ENCODE assay signal across 17 cellular contexts in genomic region chr3:40451551-40451950, GRCh38. TPM values are rescaled to one million over a fixed set of nuclear protein-coding genes. Genes with fewer than 3 reads are reported as not detected.
DNase-seq lines count a peak whose midpoint lies in the region; ATAC-seq and TF ChIP-seq lines count a peak whose summit lies in the region.
"Had no signal": no experiment of that assay in that cellular context is flagged by ENCODE, and none has a peak within 500 bp of the region (broad histone marks: within the 10 kb centered on the region; RNA-seq: fewer than 3 reads in every experiment).

No MANE protein-coding gene starts in this region.

- H3K9ac ChIP-seq in PC-3 (ENCODE audit: low read length), result 0 out of 2 replicates have a peak overlapping the region, but pooled peaks have one; percentile 82

- peak overlapping the region; percentile 92 for H3K4me2 ChIP-seq in PC-3 (ENCODE audit: low read length)

- peaks cover 4% of the 10 kb centered on the region; the same call in 1 of the 2 replicates for H3K79me2 ChIP-seq in PC-3 (ENCODE audit: low read length)

- peak overlapping the region; percentile 9 for H3K4me3 Mint-ChIP-seq in activated naive CD4-positive, alpha-beta T cell treated with anti-CD3 and anti-CD28 coated beads for 36 hours
- peak overlapping the region; percentile 87 for H3K4me3 Mint-ChIP-seq in progenitor cell of endocrine pancreas (ENCODE audit: low read depth)

- H3K9me3 ChIP-seq in PC-3 (ENCODE audit: low read length), result no peaks in the 10 kb centered on the region
- H3K9me3 ChIP-seq: upper lobe of right lung had no signal

- TF ChIP-seq CTCF in PC-3 (conservative IDR thresholded peaks at IDR 0.05; ENCODE audit: low read depth, low read length), result no peak
- no peak for TF ChIP-seq CTCF in progenitor cell of endocrine pancreas (IDR thresholded peaks at IDR 0.05; ENCODE audit: unreplicated experiment)

- no TSS peak for BruUV-seq in PC-3 (replicated peaks; lab: Mats Ljungman, UMichigan)

- peak overlapping the region; percentile 6 for H3K27ac Mint-ChIP-seq in activated naive CD4-positive, alpha-beta T cell treated with anti-CD3 and anti-CD28 coated beads for 36 hours
- peak overlapping the region; percentile 98 for H3K27ac Mint-ChIP-seq in progenitor cell of endocrine pancreas

- peaks cover 23% of the 10 kb centered on the region for H3K4me1 Mint-ChIP-seq in activated naive CD4-positive, alpha-beta T cell treated with anti-CD3 and anti-CD28 coated beads for 36 hours (ENCODE audit: low read depth)
- H3K4me1 Mint-ChIP-seq in progenitor cell of endocrine pancreas (ENCODE audit: low read depth), result peaks cover 15% of the 10 kb centered on the region

- peaks cover 7% of the 10 kb centered on the region for H3F3A ChIP-seq in PC-3 (ENCODE audit: low read length, unreplicated experiment)

- no peaks in the 10 kb centered on the region for H3K27me3 ChIP-seq in PC-3 (ENCODE audit: low read length)
- H3K27me3 ChIP-seq: upper lobe of right lung had no signal

- peaks cover 43% of the 10 kb centered on the region for H3K4me1 ChIP-seq in PC-3 (ENCODE audit: insufficient read depth, low read length)

- no peaks in the 10 kb centered on the region for H4K20me1 ChIP-seq in PC-3 (ENCODE audit: low read length)

- peak overlapping the region; percentile 77; the same call in 1 of the 2 replicates for H3K4me3 ChIP-seq in PC-3 (ENCODE audit: low read length)
- H3K4me3 ChIP-seq: lung had no signal

- no peaks in the 10 kb centered on the region for H3K27me3 Mint-ChIP-seq in activated naive CD4-positive, alpha-beta T cell treated with anti-CD3 and anti-CD28 coated beads for 36 hours (ENCODE audit: low read depth)
- no peaks in the 10 kb centered on the region for H3K27me3 Mint-ChIP-seq in progenitor cell of endocrine pancreas
- H3K27me3 Mint-ChIP-seq: activated naive CD4-positive, alpha-beta T cell treated with anti-CD3 and anti-CD28 coated beads, Interleukin-2, amount 50 U/mL, for 24 hours; stimulated activated naive B cell treated with anti-CD40 and anti-IgM and Interleukin-4, amounts not matched to agents 10 μg/mL and 1 μg/mL and 100 μg/mL, for 72 hours had no signal

- no peaks in the 10 kb centered on the region for H3K9me3 Mint-ChIP-seq in activated naive CD4-positive, alpha-beta T cell treated with anti-CD3 and anti-CD28 coated beads for 36 hours
- no peaks in the 10 kb centered on the region for H3K9me3 Mint-ChIP-seq in progenitor cell of endocrine pancreas (ENCODE audit: low read depth)
- H3K9me3 Mint-ChIP-seq: activated naive CD4-positive, alpha-beta T cell treated with anti-CD3 and anti-CD28 coated beads, Interleukin-2, amount 50 U/mL, for 24 hours had no signal

- H3K36me3 ChIP-seq in PC-3 (ENCODE audit: low read depth, low read length), result no peaks in the 10 kb centered on the region

- no peak overlapping the region for H2AFZ ChIP-seq in PC-3 (ENCODE audit: low read length)

- intact Hi-C loops in activated naive CD4-positive, alpha-beta T cell treated with anti-CD3 and anti-CD28 coated beads for 36 hours (cut with micrococcal nuclease), result loop anchor here (10.0 kb wide), 1 partner anchor 1187 kb away; no protein-coding TSS in a partner anchor
- intact Hi-C loops in PC-3 (cut with micrococcal nuclease), result no loop called here

- ATAC-seq in PC-3, result peak; percentile 19
- ATAC-seq: stimulated activated naive B cell treated with anti-CD40 and anti-IgM and Interleukin-4, amounts not matched to agents 10 μg/mL and 1 μg/mL and 100 μg/mL, for 72 hours; upper lobe of right lung had no signal

- DNase-seq in activated naive CD4-positive, alpha-beta T cell treated with anti-CD3 and anti-CD28 coated beads for 36 hours, result no peak
- no peak for DNase-seq in activated naive CD4-positive, alpha-beta T cell treated with anti-CD3 and anti-CD28 coated beads, Interleukin-2, amount 50 U/mL, for 16 hours
- DNase-seq in PC-3 (peak; percentile 70), epithelial cell of prostate (ENCODE audit: low read depth, low spot score) (peak; percentile 41), progenitor cell of endocrine pancreas (ENCODE audit: low spot score, unreplicated experiment) (no peak), globus pallidus (ENCODE audit: low spot score) (no peak), D341Med (ENCODE audit: low spot score) (no peak), NCI-H524 (lab: John Stamatoyannopoulos, UW) (no peak)
- DNase-seq: activated CD4-positive, alpha-beta T cell treated with anti-CD3 and anti-CD28 coated beads for 4 hours; foreskin fibroblast; NCI-H2081 treated with DMSO at 0.1 percent for 48 hours; NCI-H69; occipital lobe; stimulated activated naive B cell treated with anti-CD40 and anti-IgM and Interleukin-4, amounts not matched to agents 10 μg/mL and 1 μg/mL and 100 μg/mL, for 72 hours; upper lobe of right lung had no signal

- POLR2A ChIA-PET in PC-3 (lab: Charles Lee; ENCODE audit: unreplicated experiment), result interaction anchor here (0.7 to 0.8 kb wide), 2 partner anchors 73 to 1597 kb away, joined by 3 read pairs; partner anchors contain the start of gene ZNF621

- H3K27ac ChIP-seq in PC-3 (ENCODE audit: low read length), result peak overlapping the region; percentile 52
- peak overlapping the region; percentile 78 for H3K27ac ChIP-seq in epithelial cell of prostate

- peaks cover 3% of the 10 kb centered on the region for H3K36me3 Mint-ChIP-seq in activated naive CD4-positive, alpha-beta T cell treated with anti-CD3 and anti-CD28 coated beads for 36 hours (ENCODE audit: low read depth)
- no peaks in the 10 kb centered on the region for H3K36me3 Mint-ChIP-seq in progenitor cell of endocrine pancreas (ENCODE audit: insufficient read depth)
- H3K36me3 Mint-ChIP-seq: activated naive CD4-positive, alpha-beta T cell treated with anti-CD3 and anti-CD28 coated beads, Interleukin-2, amount 50 U/mL, for 24 hours had no signal

- CTCF ChIA-PET in activated naive CD4-positive, alpha-beta T cell treated with anti-CD3 and anti-CD28 coated beads for 36 hours (lab: Charles Lee), result interaction anchor here (0.6 to 2.0 kb wide), 2 partner anchors 56 to 260 kb away, joined by 3 to 5 read pairs; no protein-coding TSS in a partner anchor
- CTCF ChIA-PET in PC-3 (lab: Charles Lee), result interaction anchor here (0.5 to 1.1 kb wide), 2 partner anchors 54 to 57 kb away, joined by 3 to 5 read pairs; partner anchors contain the start of gene ZNF620

- no peaks in the 10 kb centered on the region for H3K9me2 ChIP-seq in PC-3 (replicated peaks; ENCODE audit: low read length)

RNA-seq across cellular contexts. Expression of gene RPL14, which starts 5.6 kb away (rescaled TPM):
- total RNA-seq in activated naive CD4-positive, alpha-beta T cell treated with anti-CD3 and anti-CD28 coated beads for 36 hours, result 1,000 to 10,000 TPM; 3,841 to 3,850 TPM
- total RNA-seq in PC-3 (2014; rRNA removed) (543 and 624 TPM in 2 replicates), progenitor cell of endocrine pancreas (1,767 and 1,811 TPM in 2 replicates)

RNA-seq across cellular contexts. Expression of gene ZNF619, which starts 25.4 kb away (rescaled TPM):
- total RNA-seq in activated naive CD4-positive, alpha-beta T cell treated with anti-CD3 and anti-CD28 coated beads for 36 hours, result 1 to 10 TPM; 4.2 to 4.7 TPM
- total RNA-seq in PC-3 (2014; rRNA removed) (3.5 and 6.0 TPM in 2 replicates), progenitor cell of endocrine pancreas (7.3 and 7.8 TPM in 2 replicates)

RNA-seq across cellular contexts. Expression of gene ZNF620, which starts 54.3 kb away (rescaled TPM):
- total RNA-seq in activated naive CD4-positive, alpha-beta T cell treated with anti-CD3 and anti-CD28 coated beads for 36 hours, result 1 to 10 TPM; 2.3 TPM
- total RNA-seq in PC-3 (2014; rRNA removed) (1.8 and 2.5 TPM in 2 replicates), progenitor cell of endocrine pancreas (23.0 and 26.2 TPM in 2 replicates)

Comparison
In these comparisons a context has a peak if more than half of its experiments do, and no peak if none do; other contexts are left out.
1. DNase-seq: peak in PC-3 (single experiment) and epithelial cell of prostate (single experiment); none in activated naive CD4-positive, alpha-beta T cell treated with anti-CD3 and anti-CD28 coated beads for 36 hours (single experiment), activated naive CD4-positive, alpha-beta T cell treated with anti-CD3 and anti-CD28 coated beads, Interleukin-2, amount 50 U/mL, for 16 hours (single experiment), progenitor cell of endocrine pancreas (single experiment), globus pallidus (single experiment), D341Med (single experiment) and NCI-H524 (0 of 2).